Comparison of ENCODE assay signal across 8 cellular contexts in genomic region chr1:16237343-16237830, GRCh38. TPM values are rescaled to one million over a fixed set of nuclear protein-coding genes. Genes with fewer than 3 reads are reported as not detected.
DNase-seq lines count a peak whose midpoint lies in the region; ATAC-seq and TF ChIP-seq lines count a peak whose summit lies in the region.

No MANE protein-coding gene starts in this region.

- ATAC-seq in GM18868 (IDR thresholded peaks at IDR 0.05; ENCODE audit: unreplicated experiment) = no peak
- no peak for ATAC-seq in HG03095 (IDR thresholded peaks at IDR 0.05; ENCODE audit: unreplicated experiment)

- H3K9me3 Mint-ChIP-seq in CD14-positive monocyte = peaks cover 0 to 3% (median 0%) of the 10 kb centered on the region in 7 donors
- H3K9me3 Mint-ChIP-seq in nephron = no peaks in the 10 kb centered on the region

- H3K27ac Mint-ChIP-seq in CD14-positive monocyte = peak overlapping the region in 5 of 7 donors; percentile 31 to 89 (median 70)
- peak overlapping the region; percentile 71 to 88 (median 82) for H3K27ac Mint-ChIP-seq in nephron

- no peak for DNase-seq in CD14-positive monocyte (ENCODE audit: low spot score)
- peak; percentile 11 for DNase-seq in LHCN-M2 (ENCODE audit: low read depth)
- DNase-seq in dermis microvascular lymphatic vessel endothelial cell (ENCODE audit: low read depth in 2 of 2) = peak; percentile 20 to 46
- no peak for DNase-seq in NCI-H187 treated with DMSO at 0.1 percent for 48 hours (lab: John Stamatoyannopoulos, UW)
- DNase-seq in NK-92 treated with Interleukin-12 subunit alpha and Interleukin-12 subunit beta, amount 100 ng/mL, for 24 hours (lab: John Stamatoyannopoulos, UW) = no peak

- no peak for TF ChIP-seq CTCF in CD14-positive monocyte (IDR thresholded peaks at IDR 0.05)
- no peak for TF ChIP-seq CTCF in nephron (IDR thresholded peaks at IDR 0.05; ENCODE audit: unreplicated experiment in 3 of 3)

- no peaks in the 10 kb centered on the region for H3K36me3 Mint-ChIP-seq in CD14-positive monocyte
- no peaks in the 10 kb centered on the region for H3K36me3 Mint-ChIP-seq in nephron (ENCODE audit: low read depth)

- intact Hi-C loops in CD14-positive monocyte (cut with micrococcal nuclease) = no loop called here

- H3K4me1 Mint-ChIP-seq in CD14-positive monocyte (peaks cover 18% of the 10 kb centered on the region), nephron (peaks cover 21% of the 10 kb centered on the region)

- H3K4me3 Mint-ChIP-seq in CD14-positive monocyte = peak overlapping the region; percentile 82 to 90
- H3K4me3 Mint-ChIP-seq in nephron = peak overlapping the region; percentile 87 to 91 (median 88)

- H3K27me3 Mint-ChIP-seq in CD14-positive monocyte (ENCODE audit: low read depth in 3 of 3) (no peaks in the 10 kb centered on the region), nephron (ENCODE audit: low read depth) (peaks cover 5% of the 10 kb centered on the region)

RNA-seq across cellular contexts. Expression of gene CPLANE2, which starts 0.4 kb away (rescaled TPM):
- polyA plus RNA-seq in CD14-positive monocyte = 1 to 10 TPM in 1 of 2 donors, under 1 TPM in 1; 0.54 to 1.4 TPM
- total RNA-seq in LHCN-M2 (2014; rRNA removed) (5.2 and 7.1 TPM in 2 replicates), dermis microvascular lymphatic vessel endothelial cell (6.7 and 7.7 TPM in 2 replicates)
- polyA plus RNA-seq in LHCN-M2 (2012) = 5.4 TPM

RNA-seq across cellular contexts. Expression of gene ARHGEF19, which starts 24.9 kb away (rescaled TPM):
- polyA plus RNA-seq in CD14-positive monocyte = 1 to 10 TPM; 2.2 to 2.3 TPM
- total RNA-seq in LHCN-M2 (2014; rRNA removed) = 1.9 TPM in 2 replicates
- polyA plus RNA-seq in LHCN-M2 (2012) = 2.1 TPM
- 4.0 and 4.4 TPM in 2 replicates for total RNA-seq in dermis microvascular lymphatic vessel endothelial cell

Comparison
In these comparisons a context has a peak if more than half of its experiments do, and no peak if none do; other contexts are left out.
1. DNase-seq: peak in LHCN-M2 (single experiment) and dermis microvascular lymphatic vessel endothelial cell (2 of 2); none in CD14-positive monocyte (single experiment), NCI-H187 treated with DMSO at 0.1 percent for 48 hours (single experiment) and NK-92 treated with Interleukin-12 subunit alpha and Interleukin-12 subunit beta, amount 100 ng/mL, for 24 hours (single experiment).